In the genomic region with DNA sequence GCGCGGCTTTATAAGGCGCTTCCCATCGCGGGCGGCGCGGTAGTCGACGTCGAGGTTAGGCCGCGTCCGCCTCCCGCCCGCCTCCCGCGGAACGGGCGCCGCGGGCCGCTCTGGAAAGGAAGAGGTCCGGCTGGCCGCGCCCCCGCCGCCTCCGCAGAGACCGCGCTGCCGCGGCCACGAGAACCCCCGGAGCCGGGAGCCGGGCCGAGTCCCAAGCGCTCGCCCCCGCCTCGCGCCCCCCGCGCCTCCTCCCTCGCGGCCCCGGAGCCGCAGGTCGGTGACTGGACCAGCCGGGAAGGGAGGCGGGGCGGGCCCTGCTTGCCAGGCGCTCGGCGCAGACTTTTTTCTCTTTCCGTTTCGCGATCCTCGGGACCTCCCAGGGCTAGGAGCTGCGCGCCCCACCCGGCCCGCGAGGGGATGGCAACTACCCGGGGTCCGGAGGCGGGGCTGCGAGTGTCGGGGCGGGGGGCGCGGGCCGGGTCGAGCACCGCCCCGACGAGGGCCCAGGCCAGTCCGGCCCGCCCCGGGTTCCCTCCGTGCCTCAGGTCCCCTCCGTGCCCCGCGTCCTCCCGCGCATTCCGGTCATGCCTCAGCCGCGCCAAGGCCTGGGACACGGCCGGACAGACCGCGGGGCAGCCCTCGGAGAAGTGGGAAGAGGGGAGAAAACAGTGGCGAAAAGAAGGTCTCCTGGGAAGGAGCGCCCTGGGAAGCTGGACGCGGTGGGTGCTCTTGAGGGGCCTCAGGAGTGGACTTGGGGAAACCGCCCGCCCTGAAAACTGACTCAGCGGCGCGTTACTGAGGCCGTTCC, we compare ENCODE assay signal across 8 cellular contexts. TPM values are rescaled to one million over a fixed set of nuclear protein-coding genes. Genes with fewer than 3 reads are reported as not detected.
DNase-seq lines count a peak whose midpoint lies in the region; ATAC-seq and TF ChIP-seq lines count a peak whose summit lies in the region.

No MANE protein-coding gene starts in this region.

- peak overlapping the region; percentile 71 for H3K4me3 ChIP-seq in endodermal cell (ENCODE audit: low read length)

- H3K36me3 Mint-ChIP-seq in endodermal cell (ENCODE audit: low read depth), result no peaks in the 10 kb centered on the region

- H3K4me1 Mint-ChIP-seq in endodermal cell, result peaks cover 15% of the 10 kb centered on the region

- 5 to 10% methylated on average over 37 to 105 of the region's 105 CpGs for WGBS in endodermal cell (ENCODE audit: insufficient coverage in 1 of 2, insufficient read length in 1 of 2), 2 experiments

- H3K27ac Mint-ChIP-seq in endodermal cell, result no peak overlapping the region

- no peaks in the 10 kb centered on the region for H3K9me3 Mint-ChIP-seq in endodermal cell

- H3K4me1 ChIP-seq in endodermal cell (ENCODE audit: control insufficient read depth, insufficient read depth, low read length), result no peaks in the 10 kb centered on the region

- H3K9ac ChIP-seq in endodermal cell (ENCODE audit: extremely low read depth, low read length, poor library complexity, severe bottlenecking), result no peak overlapping the region

- peak; percentile 58 for TF ChIP-seq CTCF in endodermal cell (conservative IDR thresholded peaks at IDR 0.05)

- peak; percentile 72 for ATAC-seq in HG02798 (IDR thresholded peaks at IDR 0.05; ENCODE audit: poor library complexity, unreplicated experiment)

- peaks cover 43% of the 10 kb centered on the region for H3K27me3 ChIP-seq in endodermal cell (ENCODE audit: control insufficient read depth, insufficient read depth, low read length, poor library complexity, severe bottlenecking)

- DNase-seq in NCI-H2081 (lab: John Stamatoyannopoulos, UW) (peak; percentile 29 to 46), NCI-H2081 treated with DMSO at 0.1 percent for 48 hours (lab: John Stamatoyannopoulos, UW) (no peak), NCI-H2227 (lab: John Stamatoyannopoulos, UW; ENCODE audit: unreplicated experiment) (peak; percentile 84), endodermal cell (peak; percentile 92), mesenteric fat pad (ENCODE audit: low spot score) (peak; percentile 97)
- DNase-seq in activated CD8-positive, alpha-beta memory T cell treated with anti-CD3 and anti-CD28 coated beads, Interleukin-2, amount 50 U/mL, for 4 hours, result peak; percentile 66
- peak; percentile 50 for DNase-seq in stimulated activated CD8-positive, alpha-beta memory T cell treated with anti-CD3 and anti-CD28 coated beads, Interleukin-15, amount 100 ng/mL, for 24 hours (ENCODE audit: low read depth)

- no peaks in the 10 kb centered on the region for H3K36me3 ChIP-seq in endodermal cell (ENCODE audit: control insufficient read depth, insufficient read depth, low read length)

- H3K9me3 ChIP-seq in endodermal cell (ENCODE audit: control insufficient read depth, low read length), result no peaks in the 10 kb centered on the region

- H3K27ac ChIP-seq in endodermal cell (ENCODE audit: low read depth, low read length), result no peak overlapping the region

- peaks cover 38% of the 10 kb centered on the region for H3K27me3 Mint-ChIP-seq in endodermal cell (ENCODE audit: insufficient read depth)

- H3K4me3 Mint-ChIP-seq in endodermal cell, result peak overlapping the region; percentile 51

RNA-seq across cellular contexts. Expression of a gene that starts 0.4 kb away (rescaled TPM):
- total RNA-seq in endodermal cell (1 to 10 TPM; 3.3 to 4.6 TPM), mesenteric fat pad (133 TPM)
- 8.0 TPM for polyA plus RNA-seq in endodermal cell (2013, experiment 1 of 2)
- 9.8 TPM for polyA plus RNA-seq in endodermal cell (2013, experiment 2 of 2)

Comparison
In these comparisons a context has a peak if more than half of its experiments do, and no peak if none do; other contexts are left out.
1. RNA of a gene that starts 0.4 kb away (total RNA-seq): 133 TPM in mesenteric fat pad (single experiment); 3.3 to 4.6 TPM in endodermal cell; every median in the first group is over 10 times any median in the second.